In the genomic region with DNA sequence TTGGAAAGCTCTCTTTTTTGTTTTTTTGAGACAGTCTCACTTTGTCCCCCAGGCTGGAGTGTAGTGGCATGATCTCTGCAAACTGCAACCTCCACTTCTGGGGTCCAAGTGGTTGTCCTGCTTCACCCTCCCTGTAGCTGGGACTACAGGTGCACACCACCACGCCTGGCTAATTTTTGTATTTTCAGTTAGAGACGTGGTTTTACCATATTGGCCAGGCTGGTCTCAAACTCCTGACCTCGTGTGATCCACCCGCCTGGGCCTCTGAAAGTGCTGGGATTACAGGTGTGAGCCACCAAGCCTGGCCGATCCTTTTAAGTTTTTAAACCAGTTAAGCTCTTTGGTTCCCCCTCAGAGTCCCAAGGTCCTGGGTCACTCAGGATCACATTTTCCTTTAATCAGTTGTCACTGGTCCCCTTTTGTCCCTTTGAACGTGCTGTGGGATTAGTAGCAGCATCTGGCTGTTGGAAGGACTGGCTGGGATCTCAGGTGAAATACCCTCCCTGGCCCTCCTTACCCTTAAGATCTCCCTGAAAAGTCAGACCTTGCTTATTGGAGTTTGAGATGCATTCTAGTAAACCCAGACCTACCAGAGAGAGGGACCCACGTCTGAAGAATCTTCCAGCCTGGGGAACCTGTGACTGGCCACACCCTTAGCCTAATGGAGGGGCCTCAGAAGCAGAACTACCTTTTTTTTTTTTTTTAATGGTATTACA, we compare ENCODE assay signal across 8 cellular contexts. TPM values are rescaled to one million over a fixed set of nuclear protein-coding genes. Genes with fewer than 3 reads are reported as not detected.
DNase-seq lines count a peak whose midpoint lies in the region; ATAC-seq, FAIRE-seq and TF ChIP-seq lines count a peak whose summit lies in the region.

No MANE protein-coding gene starts in this region.

- 11 to 12% methylated on average over 7 of the region's 7 CpGs for WGBS in thyroid gland, 2 donors

- H3K27me3 Mint-ChIP-seq in CD8-positive, alpha-beta memory T cell, result no peaks in the 10 kb centered on the region
- H3K27me3 Mint-ChIP-seq in memory B cell, result no peaks in the 10 kb centered on the region

- peak; percentile 11 for FAIRE-seq in GM19239 (lab: Jason Lieb, UNC)

- peak overlapping the region; percentile 50 for H3K27ac ChIP-seq in CD8-positive, alpha-beta memory T cell (ENCODE audit: low read depth, low read length)
- peak overlapping the region; percentile 99 for H3K27ac ChIP-seq in SK-N-MC
- H3K27ac ChIP-seq in thyroid gland, result peak overlapping the region; percentile 99 to 100 (median 100)

- no peaks in the 10 kb centered on the region for H3K27me3 ChIP-seq in CD8-positive, alpha-beta memory T cell (ENCODE audit: insufficient read depth, low read length, poor library complexity, severe bottlenecking)
- no peaks in the 10 kb centered on the region for H3K27me3 ChIP-seq in thyroid gland

- peaks cover 52 to 56% (median 53%) of the 10 kb centered on the region in 3 donors for H3K4me1 Mint-ChIP-seq in CD8-positive, alpha-beta memory T cell
- peaks cover 44% of the 10 kb centered on the region for H3K4me1 Mint-ChIP-seq in memory B cell

- no peaks in the 10 kb centered on the region for H3K9me3 ChIP-seq in CD8-positive, alpha-beta memory T cell (ENCODE audit: low read length)
- H3K9me3 ChIP-seq in SK-N-MC (ENCODE audit: low read depth, low read length) (no peaks in the 10 kb centered on the region), thyroid gland (no peaks in the 10 kb centered on the region)

- CTCF ChIA-PET in CD8-positive, alpha-beta memory T cell (lab: Charles Lee), result interaction anchor here (0.7 to 21.4 kb wide), 10 partner anchors 9 to 131 kb away, joined by 3 to 448 read pairs (median 5); partner anchors contain the start of genes MALAT1 and NEAT1

- ATAC-seq in HG03432 (IDR thresholded peaks at IDR 0.05; ENCODE audit: unreplicated experiment) (peak; percentile 40), memory B cell (ENCODE audit: low read depth) (peak; percentile 57)

- H3K36me3 Mint-ChIP-seq in CD8-positive, alpha-beta memory T cell, result peaks cover 24 to 37% (median 35%) of the 10 kb centered on the region in 3 donors
- H3K36me3 Mint-ChIP-seq in memory B cell, result peaks cover 24% of the 10 kb centered on the region

- intact Hi-C loops in thyroid gland (cut with DNase I), result no loop called here

- DNase-seq in CD8-positive, alpha-beta memory T cell, result peak in 2 of 5 donors; percentile 30 to 58
- DNase-seq in GM19239 (ENCODE audit: insufficient read length, low spot score), result no peak
- DNase-seq in SK-N-MC (ENCODE audit: low read depth, low spot score), result no peak
- peak; percentile 94 for DNase-seq in cerebellar cortex (ENCODE audit: low spot score)
- DNase-seq in memory B cell (ENCODE audit: low spot score in 2 of 2), result peak; percentile 50 to 55
- peak; percentile 75 to 81 for DNase-seq in thyroid gland
- DNase-seq in HPDE6-E6E7 (ENCODE audit: extremely low spot score), result no peak

- POLR2A ChIA-PET in CD8-positive, alpha-beta memory T cell (lab: Charles Lee), result interaction anchor here (0.6 to 17.6 kb wide), 14 partner anchors 8 to 153 kb away, joined by 3 to 1366 read pairs (median 4); partner anchors contain the start of genes FAM89B, MALAT1, NEAT1 and SCYL1

- peak overlapping the region; percentile 99 for H3K9ac ChIP-seq in SK-N-MC (ENCODE audit: insufficient read length)

- peaks cover 47% of the 10 kb centered on the region for H3K36me3 ChIP-seq in CD8-positive, alpha-beta memory T cell (ENCODE audit: insufficient read depth, low read length)
- H3K36me3 ChIP-seq in SK-N-MC (ENCODE audit: insufficient read depth, low read length) (peaks cover 46% of the 10 kb centered on the region), thyroid gland (peaks cover 46 to 47% of the 10 kb centered on the region in 2 donors)

- TF ChIP-seq CTCF in thyroid gland (IDR thresholded peaks at IDR 0.05), result no peak

- H3K4me3 Mint-ChIP-seq in CD8-positive, alpha-beta memory T cell, result peak overlapping the region in 1 of 7 donors; percentile 59
- H3K4me3 Mint-ChIP-seq in memory B cell, result peak overlapping the region; percentile 81

- peak overlapping the region; percentile 97 for H3K4me3 ChIP-seq in CD8-positive, alpha-beta memory T cell (ENCODE audit: low read length)
- H3K4me3 ChIP-seq in SK-N-MC (peak overlapping the region; percentile 89), thyroid gland (replicated peaks in 1 of 3) (peak overlapping the region in 1 of 3 donors; percentile 82)

- H3K4me1 ChIP-seq in CD8-positive, alpha-beta memory T cell (ENCODE audit: insufficient read depth, low read length), result peaks cover 43% of the 10 kb centered on the region
- H3K4me1 ChIP-seq in thyroid gland, result peaks cover 19 to 27% of the 10 kb centered on the region in 2 donors

- peak overlapping the region in 7 of 8 donors; percentile 65 to 92 (median 86) for H3K27ac Mint-ChIP-seq in CD8-positive, alpha-beta memory T cell
- H3K27ac Mint-ChIP-seq in memory B cell, result no peak overlapping the region

- TF ChIP-seq POLR2A in thyroid gland (IDR thresholded peaks at IDR 0.05), result peak in 1 of 2 donors; percentile 73

- no peaks in the 10 kb centered on the region for H3K9me3 Mint-ChIP-seq in CD8-positive, alpha-beta memory T cell
- no peaks in the 10 kb centered on the region for H3K9me3 Mint-ChIP-seq in memory B cell

RNA-seq across cellular contexts. Expression of gene MALAT1, which starts 8.1 kb away (rescaled TPM):
- 1,000 to 10,000 TPM; 4,639 to 4,912 TPM for total RNA-seq in CD8-positive, alpha-beta memory T cell
- polyA plus RNA-seq in CD8-positive, alpha-beta memory T cell, result 2,529 TPM
- total RNA-seq in thyroid gland, result over 10,000 TPM; 20,994 to 36,233 (median 26,043) TPM

RNA-seq across cellular contexts. Expression of gene SCYL1, which starts 18.0 kb away (rescaled TPM):
- 10 to 100 TPM; 85.1 to 88.5 TPM for total RNA-seq in CD8-positive, alpha-beta memory T cell
- 42.1 TPM for polyA plus RNA-seq in CD8-positive, alpha-beta memory T cell
- 100 to 1,000 TPM in 3 of 4 donors, 10 to 100 TPM in 1; 99.8 to 122 (median 116) TPM for total RNA-seq in thyroid gland

RNA-seq across cellular contexts. Expression of gene LTBP3, which starts 51.2 kb away (rescaled TPM):
- total RNA-seq in CD8-positive, alpha-beta memory T cell, result 10 to 100 TPM; 33.2 to 35.4 TPM
- polyA plus RNA-seq in CD8-positive, alpha-beta memory T cell, result 17.9 TPM
- total RNA-seq in thyroid gland, result 100 to 1,000 TPM; 195 to 277 (median 222) TPM

Comparison
In these comparisons a context has a peak if more than half of its experiments do, and no peak if none do; other contexts are left out.
1. DNase-seq: peak in cerebellar cortex (single experiment), memory B cell (2 of 2) and thyroid gland (2 of 2); none in GM19239 (single experiment), SK-N-MC (single experiment) and HPDE6-E6E7 (single experiment).
2. H3K27ac ChIP-seq: peak in every context shown above with its lines; median percentile 100 in thyroid gland; 99 in SK-N-MC; 50 in CD8-positive, alpha-beta memory T cell.
3. RNA of gene MALAT1, which starts 8.1 kb away (total RNA-seq): 20,994 to 36,233 TPM in thyroid gland; 4,639 to 4,912 TPM in CD8-positive, alpha-beta memory T cell; every median in the first group is over 4 times any median in the second.
4. RNA of gene LTBP3, which starts 51.2 kb away (total RNA-seq): 195 to 277 TPM in thyroid gland; 33.2 to 35.4 TPM in CD8-positive, alpha-beta memory T cell; every median in the first group is over 4 times any median in the second.